16 cellular contexts compared by ENCODE assay signal in the genomic region with DNA sequence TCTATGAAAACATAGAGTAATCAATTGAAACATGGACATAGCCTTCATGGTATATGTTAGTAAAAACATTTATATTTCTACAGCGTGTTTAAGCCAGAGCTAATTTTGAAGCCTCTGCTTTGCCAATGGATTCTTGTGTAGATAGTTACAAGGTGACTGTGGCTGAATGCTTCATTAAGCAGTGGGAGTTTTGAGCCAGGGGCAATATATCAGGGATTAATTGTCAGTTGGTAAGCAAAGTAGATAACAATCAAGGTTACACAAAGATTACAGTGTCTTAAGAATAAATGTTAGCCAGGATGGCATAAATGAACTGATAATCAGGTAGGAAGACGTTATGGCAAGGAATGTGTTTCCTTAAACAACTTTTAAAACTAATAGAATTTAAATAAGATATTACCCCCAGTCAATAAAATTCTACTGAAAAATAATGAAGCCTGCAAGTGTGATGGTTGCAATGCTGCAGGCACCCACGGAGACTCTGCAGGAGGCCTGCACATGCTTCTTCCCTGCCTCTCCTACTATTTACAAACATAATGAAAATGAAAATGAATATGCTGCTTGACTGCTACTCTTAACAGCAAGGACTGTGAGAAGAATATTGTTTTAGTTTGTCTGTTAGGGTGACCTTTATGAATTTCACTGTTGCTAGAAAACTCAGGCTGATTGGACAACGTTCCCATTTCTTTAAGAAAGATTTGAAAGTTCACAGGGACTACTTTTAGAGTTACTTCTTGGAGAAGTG.
DNase-seq lines count a peak whose midpoint lies in the region; ATAC-seq and TF ChIP-seq lines count a peak whose summit lies in the region.
"Had no signal": no experiment of that assay in that cellular context is flagged by ENCODE, and none has a peak within 500 bp of the region (broad histone marks: within the 10 kb centered on the region; RNA-seq: fewer than 3 reads in every experiment).

No MANE protein-coding gene starts in this region.

- H2AFZ ChIP-seq in GM23338 (no peak overlapping the region), neural progenitor cell (replicated peaks) (no peak overlapping the region)
- H2AFZ ChIP-seq: GM23248 had no signal

- H3K79me2 ChIP-seq in GM23338 (replicated peaks; ENCODE audit: insufficient read depth) = no peaks in the 10 kb centered on the region
- no peaks in the 10 kb centered on the region for H3K79me2 ChIP-seq in neural progenitor cell (ENCODE audit: low read depth)

- H3K27ac ChIP-seq in GM23338 (ENCODE audit: low read depth) (no peak overlapping the region), neural progenitor cell (no peak overlapping the region)
- H3K27ac ChIP-seq: GM23248 had no signal

- H3K4me1 ChIP-seq in GM23338 (ENCODE audit: insufficient read depth) = no peaks in the 10 kb centered on the region
- H3K4me1 ChIP-seq in neural progenitor cell = peaks cover 13% of the 10 kb centered on the region

- H3K27me3 Mint-ChIP-seq in GM23338 (ENCODE audit: insufficient read depth, low read depth, poor library complexity) = no peaks in the 10 kb centered on the region
- no peaks in the 10 kb centered on the region for H3K27me3 Mint-ChIP-seq in neural progenitor cell (ENCODE audit: insufficient read depth, low read depth)
- H3K27me3 Mint-ChIP-seq: T-cell had no signal

- no peaks in the 10 kb centered on the region for H3K9me2 ChIP-seq in GM23338 (ENCODE audit: insufficient read depth)
- H3K9me2 ChIP-seq: SK-N-SH had no signal

- no peaks in the 10 kb centered on the region for H3K36me3 Mint-ChIP-seq in GM23338 (ENCODE audit: low read depth)
- H3K36me3 Mint-ChIP-seq in neural progenitor cell = no peaks in the 10 kb centered on the region
- H3K36me3 Mint-ChIP-seq: T-cell had no signal

- H3K27ac Mint-ChIP-seq in GM23338 = peak overlapping the region; percentile 77
- H3K27ac Mint-ChIP-seq in neural progenitor cell = peak overlapping the region; percentile 84
- H3K27ac Mint-ChIP-seq: T-cell had no signal

- H3F3A ChIP-seq in GM23338 (replicated peaks; ENCODE audit: low read depth) (no peaks in the 10 kb centered on the region), neural progenitor cell (ENCODE audit: low read depth) (no peaks in the 10 kb centered on the region)

- H3K27me3 ChIP-seq in GM23338 (ENCODE audit: insufficient read depth) (no peaks in the 10 kb centered on the region), neural progenitor cell (no peaks in the 10 kb centered on the region)

- no peaks in the 10 kb centered on the region for H3K9me3 Mint-ChIP-seq in GM23338
- no peaks in the 10 kb centered on the region for H3K9me3 Mint-ChIP-seq in neural progenitor cell

- ATAC-seq in GM23338 = no peak
- ATAC-seq: HCT116, T-cell had no signal

- H3K9me3 ChIP-seq in neural progenitor cell (ENCODE audit: low read depth) = no peaks in the 10 kb centered on the region
- H3K9me3 ChIP-seq: SK-N-SH had no signal

- H3K9ac ChIP-seq in neural progenitor cell = no peak overlapping the region
- H3K9ac ChIP-seq: GM23248, SK-N-SH had no signal

- no peaks in the 10 kb centered on the region for H3K36me3 ChIP-seq in GM23338 (ENCODE audit: insufficient read depth)
- H3K36me3 ChIP-seq in neural progenitor cell = no peaks in the 10 kb centered on the region

- H4K20me1 ChIP-seq in GM23338 (replicated peaks; ENCODE audit: insufficient read depth) (no peaks in the 10 kb centered on the region), neural progenitor cell (ENCODE audit: low read depth) (no peaks in the 10 kb centered on the region)

- H3K4me2 ChIP-seq in GM23338 (no peak overlapping the region), neural progenitor cell (no peak overlapping the region)
- H3K4me2 ChIP-seq: SK-N-SH had no signal

- TF ChIP-seq CTCF in GM23338 (conservative IDR thresholded peaks at IDR 0.05; ENCODE audit: low read depth in 2 of 2) = no peak
- no peak for TF ChIP-seq CTCF in neural progenitor cell (IDR thresholded peaks at IDR 0.05)

- H3K4me3 ChIP-seq in GM23338 = no peak overlapping the region
- H3K4me3 ChIP-seq in neural progenitor cell = no peak overlapping the region
- H3K4me3 ChIP-seq: GM23248 had no signal

- no peak for DNase-seq in GM23338 (ENCODE audit: low spot score)
- peak in 2 of 3 experiments; percentile 72 to 93 for DNase-seq in NCI-H1417 (lab: John Stamatoyannopoulos, UW)
- peak; percentile 28 for DNase-seq in SK-N-DZ (ENCODE audit: low spot score)
- no peak for DNase-seq in neural progenitor cell (ENCODE audit: low spot score)
- no peak for DNase-seq in NCI-H1930 (lab: John Stamatoyannopoulos, UW)
- no peak for DNase-seq in OCI-M2 (lab: John Stamatoyannopoulos, UW; ENCODE audit: unreplicated experiment)
- no peak for DNase-seq in hippocampal formation (lab: John Stamatoyannopoulos, UW)
- DNase-seq: AML-193, DND-41, GM23248, NCI-H2029 treated with DMSO at 0.1 percent for 48 hours, NCI-H524, Right ventricle myocardium superior, SK-N-SH, T-cell had no signal

- no peak overlapping the region for H3K4me3 Mint-ChIP-seq in GM23338
- no peak overlapping the region for H3K4me3 Mint-ChIP-seq in neural progenitor cell
- H3K4me3 Mint-ChIP-seq: T-cell had no signal

- H3K4me1 Mint-ChIP-seq in GM23338 = peaks cover 6% of the 10 kb centered on the region; the same call in 2 of the 3 replicates
- H3K4me1 Mint-ChIP-seq in neural progenitor cell = peaks cover 17% of the 10 kb centered on the region
- H3K4me1 Mint-ChIP-seq: T-cell had no signal

TF ChIP-seq in GM23338, 12 proteins besides CTCF, POLR2A, EP300 and RAD21 (continues in another document):
- TF ChIP-seq ZNF462 (CRISPR knock-in tag; IDR thresholded peaks at IDR 0.05) (no peak), ETS1 (IDR thresholded peaks at IDR 0.05) (no peak), ZNF114 (CRISPR knock-in tag; IDR thresholded peaks at IDR 0.05) (no peak), STAT1 (IDR thresholded peaks at IDR 0.05; ENCODE audit: unreplicated experiment) (no peak), EZH2phosphoT487 (IDR thresholded peaks at IDR 0.05; ENCODE audit: unreplicated experiment) (no peak)

Comparison
In these comparisons a context has a peak if more than half of its experiments do, and no peak if none do; other contexts are left out.
1. DNase-seq: peak in NCI-H1417 (2 of 3) and SK-N-DZ (single experiment); none in GM23338 (single experiment), neural progenitor cell (single experiment), NCI-H1930 (0 of 2), OCI-M2 (single experiment) and hippocampal formation (0 of 2).